Comparison of ENCODE assay signal across 24 cellular contexts in genomic region chr7:99008921-99009530, GRCh38.
DNase-seq lines count a peak whose midpoint lies in the region; ATAC-seq and TF ChIP-seq lines count a peak whose summit lies in the region.
"Had no signal": no experiment of that assay in that cellular context is flagged by ENCODE, and none has a peak within 500 bp of the region (broad histone marks: within the 10 kb centered on the region; RNA-seq: fewer than 3 reads in every experiment).

No MANE protein-coding gene starts in this region.

- H3K27me3 ChIP-seq in right atrium auricular region (no peaks in the 10 kb centered on the region), heart left ventricle (no peaks in the 10 kb centered on the region), endodermal cell (ENCODE audit: control insufficient read depth, insufficient read depth, low read length, poor library complexity, severe bottlenecking) (no peaks in the 10 kb centered on the region)
- H3K27me3 ChIP-seq: BE2C had no signal

- H3K4me3 Mint-ChIP-seq in endodermal cell (no peak overlapping the region), osteocyte (ENCODE audit: unreplicated experiment) (no peak overlapping the region)

- no peak for TF ChIP-seq CTCF in right atrium auricular region (IDR thresholded peaks at IDR 0.05)
- no peak for TF ChIP-seq CTCF in heart left ventricle (IDR thresholded peaks at IDR 0.05)
- TF ChIP-seq CTCF in endodermal cell (conservative IDR thresholded peaks at IDR 0.05), result no peak
- no peak for TF ChIP-seq CTCF in osteocyte (IDR thresholded peaks at IDR 0.05)

- H3K4me3 ChIP-seq in right atrium auricular region, result no peak overlapping the region
- H3K4me3 ChIP-seq in heart left ventricle, result no peak overlapping the region
- H3K4me3 ChIP-seq in endodermal cell (ENCODE audit: low read length), result no peak overlapping the region
- H3K4me3 ChIP-seq: GM23248, HAP-1 had no signal

- peak; percentile 13 for DNase-seq in right atrium auricular region (ENCODE audit: low spot score)
- no peak for DNase-seq in heart left ventricle
- DNase-seq in endodermal cell, result peak; percentile 24
- DNase-seq in osteocyte (ENCODE audit: extremely low spot score, unreplicated experiment), result peak; percentile 76
- DNase-seq in ureter (ENCODE audit: low spot score), result peak; percentile 27
- no peak for DNase-seq in glomerular visceral epithelial cell (ENCODE audit: extremely low spot score)
- no peak for DNase-seq in hippocampal formation (lab: John Stamatoyannopoulos, UW)
- DNase-seq: BE2C, COR-L47, DMS79, GM23248, KBM-7, MM.1S, NCI-H1048, NCI-H1436, NCI-H1930, NCI-H2227 treated with DMSO at 0.1 percent for 48 hours, NCI-H510A treated with DMSO at 0.1 percent for 48 hours, NCI-H748 treated with DMSO at 0.1 percent for 48 hours, SIG-M5 had no signal

- H3K36me3 Mint-ChIP-seq in endodermal cell (ENCODE audit: low read depth) (peaks cover 85% of the 10 kb centered on the region), osteocyte (ENCODE audit: unreplicated experiment) (peaks cover 51% of the 10 kb centered on the region)

- H3K9ac ChIP-seq in endodermal cell (ENCODE audit: extremely low read depth, low read length, poor library complexity, severe bottlenecking), result no peak overlapping the region
- H3K9ac ChIP-seq: GM23248 had no signal

- intact Hi-C loops in heart left ventricle (cut with DNase I), result no loop called here

- ATAC-seq in heart left ventricle (no peak), GM19328 (IDR thresholded peaks at IDR 0.05; ENCODE audit: unreplicated experiment) (no peak)
- ATAC-seq: HepG2, Panc1 had no signal

- no peaks in the 10 kb centered on the region for H3K9me3 ChIP-seq in right atrium auricular region
- H3K9me3 ChIP-seq in heart left ventricle, result no peaks in the 10 kb centered on the region
- no peaks in the 10 kb centered on the region for H3K9me3 ChIP-seq in endodermal cell (ENCODE audit: control insufficient read depth, low read length)
- H3K9me3 ChIP-seq: BE2C, HAP-1 had no signal

- no peaks in the 10 kb centered on the region for H3K9me3 Mint-ChIP-seq in endodermal cell
- H3K9me3 Mint-ChIP-seq in osteocyte (ENCODE audit: unreplicated experiment), result no peaks in the 10 kb centered on the region

- H3K4me1 Mint-ChIP-seq in endodermal cell (no peaks in the 10 kb centered on the region), osteocyte (ENCODE audit: unreplicated experiment) (no peaks in the 10 kb centered on the region)

- 87 to 90% (median 88%) methylated on average over 4 to 11 of the region's 11 CpGs for whole genome bisulfite sequencing in heart left ventricle, 4 donors
- WGBS in endodermal cell (ENCODE audit: insufficient coverage in 1 of 2, insufficient read length in 1 of 2), 2 experiments, result 93 to 100% methylated on average over 4 to 11 of the region's 11 CpGs

- no peak for TF ChIP-seq POLR2A in heart left ventricle (IDR thresholded peaks at IDR 0.05)

- H3K27ac ChIP-seq in right atrium auricular region (no peak overlapping the region), heart left ventricle (no peak overlapping the region), endodermal cell (ENCODE audit: low read depth, low read length) (no peak overlapping the region)
- H3K27ac ChIP-seq: GM23248 had no signal

- H3K4me1 ChIP-seq in right atrium auricular region, result no peaks in the 10 kb centered on the region
- H3K4me1 ChIP-seq in heart left ventricle, result no peaks in the 10 kb centered on the region
- H3K4me1 ChIP-seq in endodermal cell (ENCODE audit: control insufficient read depth, insufficient read depth, low read length), result no peaks in the 10 kb centered on the region
- H3K4me1 ChIP-seq: BE2C, HAP-1 had no signal

- H3K36me3 ChIP-seq in right atrium auricular region, result peaks cover 87% of the 10 kb centered on the region
- H3K36me3 ChIP-seq in heart left ventricle, result peaks cover 0 to 100% (median 100%) of the 10 kb centered on the region in 9 donors
- peaks cover 84% of the 10 kb centered on the region for H3K36me3 ChIP-seq in endodermal cell (ENCODE audit: control insufficient read depth, insufficient read depth, low read length)

- H3K27ac Mint-ChIP-seq in endodermal cell (peak overlapping the region; percentile 26), osteocyte (ENCODE audit: unreplicated experiment) (no peak overlapping the region)

- H3K27me3 Mint-ChIP-seq in endodermal cell (ENCODE audit: insufficient read depth) (no peaks in the 10 kb centered on the region), osteocyte (ENCODE audit: unreplicated experiment) (no peaks in the 10 kb centered on the region)

Comparison
In these comparisons a context has a peak if more than half of its experiments do, and no peak if none do; other contexts are left out.
1. DNase-seq: peak in right atrium auricular region (single experiment), endodermal cell (single experiment), osteocyte (single experiment) and ureter (single experiment); none in heart left ventricle (0 of 5), glomerular visceral epithelial cell (single experiment) and hippocampal formation (0 of 2).